In genomic region chr1:20634065-20634593, GRCh38 we compare ENCODE assay signal across 8 cellular contexts. TPM values are rescaled to one million over a fixed set of nuclear protein-coding genes. Genes with fewer than 3 reads are reported as not detected.
A peak's percentile ranks its signal among the peaks of the same experiment; 100 is the strongest.
DNase-seq lines count a peak whose midpoint lies in the region; ATAC-seq and TF ChIP-seq lines count a peak whose summit lies in the region.

No MANE protein-coding gene starts in this region.

- CTCF ChIA-PET in SK-N-SH (lab: Yijun Ruan, JAX), result interaction anchor here (0.6 to 10.4 kb wide), 37 partner anchors 7 to 719 kb away, joined by 3 to 97 read pairs (median 5); partner anchors contain the start of genes DDOST, FAM43B and MUL1

- TF ChIP-seq CTCF in SK-N-SH (IDR thresholded peaks at IDR 0.05) (no peak), epithelial cell of proximal tubule (conservative IDR thresholded peaks at IDR 0.05; ENCODE audit: low read depth, low read length) (no peak), progenitor cell of endocrine pancreas (IDR thresholded peaks at IDR 0.05; ENCODE audit: unreplicated experiment) (no peak)

- peaks cover 0 to 6% of the 10 kb centered on the region in 2 experiments for H3K36me3 ChIP-seq in SK-N-SH (replicated peaks in 1 of 2; ENCODE audit: control insufficient read depth in 1 of 2, insufficient read depth in 2 of 2, low read length in 1 of 2)

- peaks cover 2% of the 10 kb centered on the region for H3K36me3 Mint-ChIP-seq in progenitor cell of endocrine pancreas (ENCODE audit: insufficient read depth)

- no peaks in the 10 kb centered on the region; the same call in 1 of the 2 replicates for H4K20me1 ChIP-seq in SK-N-SH (ENCODE audit: insufficient read depth)

- H3K4me1 Mint-ChIP-seq in progenitor cell of endocrine pancreas (ENCODE audit: low read depth), result peaks cover 3% of the 10 kb centered on the region

- H3K27ac ChIP-seq in SK-N-SH (ENCODE audit: low read depth in 2 of 2, low read length in 1 of 2), result peak overlapping the region in 1 of 2 experiments; percentile 18; a peak in 1 of 4 replicates

- TF ChIP-seq EP300 in SK-N-SH (IDR thresholded peaks at IDR 0.05; ENCODE audit: borderline replicate concordance in 1 of 2, low read depth in 1 of 2, low read length in 1 of 2), result no peak

- H3K27me3 ChIP-seq in SK-N-SH (ENCODE audit: insufficient read depth), result no peaks in the 10 kb centered on the region

- peak overlapping the region; percentile 64 to 88 for H3K4me3 ChIP-seq in SK-N-SH (ENCODE audit: low read depth in 2 of 2, low read length in 1 of 2)
- H3K4me3 ChIP-seq in epithelial cell of proximal tubule (ENCODE audit: low read depth, low read length), result peak overlapping the region; percentile 87

- ATAC-seq in HG03378 (IDR thresholded peaks at IDR 0.05; ENCODE audit: unreplicated experiment), result no peak
- ATAC-seq in HG02884 (IDR thresholded peaks at IDR 0.05; ENCODE audit: unreplicated experiment), result no peak

- H3K9ac ChIP-seq in SK-N-SH, result peak overlapping the region; percentile 81

- H3K9me3 Mint-ChIP-seq in progenitor cell of endocrine pancreas (ENCODE audit: low read depth), result no peaks in the 10 kb centered on the region

- no peaks in the 10 kb centered on the region for H3K9me3 ChIP-seq in SK-N-SH

- no peaks in the 10 kb centered on the region for H3K9me2 ChIP-seq in SK-N-SH

- peak overlapping the region; percentile 84 for H3K4me3 Mint-ChIP-seq in progenitor cell of endocrine pancreas (ENCODE audit: low read depth)

- H3K4me1 ChIP-seq in SK-N-SH (ENCODE audit: control insufficient read depth in 1 of 2, insufficient read depth in 2 of 2, low read depth in 1 of 2, low read length in 1 of 2), result peaks cover 0 to 12% of the 10 kb centered on the region in 2 experiments; a peak in 1 of 4 replicates

- TF ChIP-seq RAD21 in SK-N-SH (IDR thresholded peaks at IDR 0.05; ENCODE audit: low read length), result no peak

- POLR2A ChIA-PET in SK-N-SH (lab: Yijun Ruan, JAX), result interaction anchor here (0.6 to 1.3 kb wide), 3 partner anchors 27 to 126 kb away, joined by 3 to 5 read pairs (median 4); partner anchors contain the start of genes DDOST and MUL1

- H3K79me2 ChIP-seq in SK-N-SH (ENCODE audit: insufficient read depth), result no peaks in the 10 kb centered on the region

- 8% methylated on average over 11 of the region's 11 CpGs for WGBS in SK-N-SH (ENCODE audit: low lambda C conversion rate)

- peak; percentile 46 for DNase-seq in NOMO-1 treated with DMSO at 0.1 percent for 48 hours (lab: John Stamatoyannopoulos, UW; ENCODE audit: unreplicated experiment)
- DNase-seq in NOMO-1 treated with dmso at 0.1 percent for 144 hours (lab: John Stamatoyannopoulos, UW; ENCODE audit: unreplicated experiment), result no peak
- no peak for DNase-seq in SK-N-SH
- DNase-seq in epithelial cell of proximal tubule (ENCODE audit: low read depth), result no peak
- DNase-seq in progenitor cell of endocrine pancreas (ENCODE audit: low spot score, unreplicated experiment), result no peak
- DNase-seq in NCI-H2029 (lab: John Stamatoyannopoulos, UW), result no peak

- peak overlapping the region; percentile 80 for H3K4me2 ChIP-seq in SK-N-SH

- peak overlapping the region; percentile 99 for H2AFZ ChIP-seq in SK-N-SH (ENCODE audit: low read depth)

- H3K27ac Mint-ChIP-seq in progenitor cell of endocrine pancreas, result peak overlapping the region; percentile 78

- H3F3A ChIP-seq in SK-N-SH (replicated peaks; ENCODE audit: insufficient read depth), result no peaks in the 10 kb centered on the region

- no peaks in the 10 kb centered on the region for H3K27me3 Mint-ChIP-seq in progenitor cell of endocrine pancreas

TF ChIP-seq in SK-N-SH, 30 proteins besides CTCF, POLR2A, EP300 and RAD21:
- no peak for TF ChIP-seq RFX5 (IDR thresholded peaks at IDR 0.05; ENCODE audit: low read length)
- TF ChIP-seq TAF1 (IDR thresholded peaks at IDR 0.05; ENCODE audit: borderline replicate concordance, low read depth, low read length), result no peak; the same call in 1 of the 2 replicates
- no peak for TF ChIP-seq RXRA (IDR thresholded peaks at IDR 0.05; ENCODE audit: borderline replicate concordance, low read depth)
- no peak for TF ChIP-seq USF2 (IDR thresholded peaks at IDR 0.05; ENCODE audit: borderline replicate concordance, low read depth, low read length)
- TF ChIP-seq SMC3 (IDR thresholded peaks at IDR 0.05; ENCODE audit: low read depth, low read length), result no peak
- TF ChIP-seq ELF1 (IDR thresholded peaks at IDR 0.05), result no peak
- TF ChIP-seq TEAD4 (IDR thresholded peaks at IDR 0.05; ENCODE audit: borderline replicate concordance, insufficient read depth), result no peak

RNA-seq across cellular contexts. Expression of gene PINK1, which starts 0.9 kb away (rescaled TPM):
- 24.4 and 24.9 TPM in 2 replicates for polyA plus RNA-seq in SK-N-SH (2012; rRNA removed)
- 20.5 and 24.3 TPM in 2 replicates for polyA plus RNA-seq in SK-N-SH (2012; cell fraction: cytosol; rRNA removed)
- 18.2 and 19.5 TPM in 2 replicates for polyA plus RNA-seq in SK-N-SH (2012; cell fraction: nucleus; rRNA removed)
- 42.4 and 44.3 TPM in 2 replicates for total RNA-seq in epithelial cell of proximal tubule
- total RNA-seq in progenitor cell of endocrine pancreas, result 25.0 and 28.0 TPM in 2 replicates

RNA-seq across cellular contexts. Expression of gene DDOST, which starts 27.0 kb away (rescaled TPM):
- polyA plus RNA-seq in SK-N-SH (2012; rRNA removed), result 602 and 763 TPM in 2 replicates
- polyA plus RNA-seq in SK-N-SH (2012; cell fraction: cytosol; rRNA removed), result 495 and 668 TPM in 2 replicates
- polyA plus RNA-seq in SK-N-SH (2012; cell fraction: nucleus; rRNA removed), result 125 and 238 TPM in 2 replicates
- 191 and 331 TPM in 2 replicates for total RNA-seq in epithelial cell of proximal tubule
- total RNA-seq in progenitor cell of endocrine pancreas, result 273 and 276 TPM in 2 replicates

RNA-seq across cellular contexts. Expression of gene CDA, which starts 45.2 kb away (rescaled TPM):
- 0.11 and 0.12 TPM in 2 replicates for polyA plus RNA-seq in SK-N-SH (2012; rRNA removed)
- 0.14 and 0.18 TPM in 2 replicates for polyA plus RNA-seq in SK-N-SH (2012; cell fraction: cytosol; rRNA removed)
- polyA plus RNA-seq in SK-N-SH (2012; cell fraction: nucleus; rRNA removed), result 0.10 TPM in 1 of 2 replicates, not detected in the other
- 6.0 and 10.1 TPM in 2 replicates for total RNA-seq in epithelial cell of proximal tubule
- not detected in 2 replicates for total RNA-seq in progenitor cell of endocrine pancreas
